12 cellular contexts compared by ENCODE assay signal in genomic region chr2:62504657-62505056, GRCh38. TPM values are rescaled to one million over a fixed set of nuclear protein-coding genes. Genes with fewer than 3 reads are reported as not detected.
DNase-seq lines count a peak whose midpoint lies in the region; ATAC-seq, FAIRE-seq and TF ChIP-seq lines count a peak whose summit lies in the region.
"Had no signal": no experiment of that assay in that cellular context is flagged by ENCODE, and none has a peak within 500 bp of the region (broad histone marks: within the 10 kb centered on the region; RNA-seq: fewer than 3 reads in every experiment).

No MANE protein-coding gene starts in this region.

- SMC1A ChIA-PET in GM12878 (lab: Charles Lee; ENCODE audit: uncharacterized antibody, unreplicated experiment), result interaction anchor here (1.2 to 2.2 kb wide), 3 partner anchors 13 to 47 kb away, joined by 3 to 9 read pairs (median 7); no protein-coding TSS in a partner anchor

- no peak overlapping the region for H3K9ac ChIP-seq in GM12878 (ENCODE audit: control insufficient read depth, insufficient read depth, low read length)

- POLR2A ChIA-PET in GM12878 (lab: Charles Lee), result no interaction called here

- H3K4me1 Mint-ChIP-seq in activated T-cell treated with anti-CD3 and anti-CD28 coated beads, Interleukin-2, amount 50 U/mL, for 72 hours (ENCODE audit: low read depth), result peaks cover 12% of the 10 kb centered on the region
- peaks cover 9% of the 10 kb centered on the region for H3K4me1 Mint-ChIP-seq in activated T-cell treated with anti-CD3 and anti-CD28 coated beads, Interleukin-2, amount 50 U/mL, for 24 hours (ENCODE audit: low read depth)

- FAIRE-seq in GM12878 (lab: Jason Lieb, UNC), result no peak

- no peak overlapping the region for H3K27ac ChIP-seq in GM12878 (ENCODE audit: control insufficient read depth, insufficient read depth)
- H3K27ac ChIP-seq in muscle layer of duodenum (ENCODE audit: low read length), result peak overlapping the region; percentile 91
- peak overlapping the region; percentile 92 for H3K27ac ChIP-seq in suprapubic skin

- no peak overlapping the region for H3K4me3 ChIP-seq in GM12878
- no peak overlapping the region for H3K4me3 ChIP-seq in muscle layer of duodenum (ENCODE audit: low read depth in 1 of 2, low read length in 2 of 2)
- H3K4me3 ChIP-seq in suprapubic skin, result no peak overlapping the region
- H3K4me3 ChIP-seq in mucosa of descending colon, result no peak overlapping the region

- H3K27ac Mint-ChIP-seq in activated T-cell treated with anti-CD3 and anti-CD28 coated beads, Interleukin-2, amount 50 U/mL, for 72 hours, result no peak overlapping the region
- no peak overlapping the region for H3K27ac Mint-ChIP-seq in activated T-cell treated with anti-CD3 and anti-CD28 coated beads, Interleukin-2, amount 50 U/mL, for 24 hours

- RAD21 ChIA-PET in GM12878 (lab: Charles Lee; ENCODE audit: unreplicated experiment), result no interaction called here

- no peaks in the 10 kb centered on the region for H3K27me3 ChIP-seq in GM12878 (replicated peaks in 1 of 2; ENCODE audit: control insufficient read depth in 2 of 2, insufficient read depth in 2 of 2, low read length in 1 of 2)
- no peaks in the 10 kb centered on the region for H3K27me3 ChIP-seq in muscle layer of duodenum (ENCODE audit: low read depth, low read length)
- H3K27me3 ChIP-seq in suprapubic skin, result no peaks in the 10 kb centered on the region

- no peaks in the 10 kb centered on the region for H3K79me2 ChIP-seq in GM12878 (ENCODE audit: control insufficient read depth, insufficient read depth, low read length)

- no peak for DNase-seq in activated T-cell treated with anti-CD3 and anti-CD28 coated beads, Interleukin-2, amount 50 U/mL, for 72 hours
- DNase-seq in activated T-cell treated with anti-CD3 and anti-CD28 coated beads, Interleukin-2, amount 50 U/mL, for 24 hours, result no peak
- no peak for DNase-seq in GM12878 (ENCODE audit: low read depth, low spot score)
- DNase-seq in suprapubic skin (ENCODE audit: low spot score in 2 of 2), result no peak
- DNase-seq in mucosa of descending colon, result no peak
- DNase-seq in amygdala (lab: John Stamatoyannopoulos, UW), result no peak
- DNase-seq: effector memory CD8-positive, alpha-beta T cell; HFFc6; left colon had no signal

- no TSS peak for BruUV-seq in GM12878 (replicated peaks; lab: Mats Ljungman, UMichigan)

- CTCF ChIA-PET in GM12878 (lab: Yijun Ruan, JAX), result no interaction called here

- no peaks in the 10 kb centered on the region for H4K20me1 ChIP-seq in GM12878 (ENCODE audit: control insufficient read depth, insufficient read depth)

- no peak for TF ChIP-seq RAD21 in GM12878 (IDR thresholded peaks at IDR 0.05; ENCODE audit: insufficient read depth, low read depth, low read length)

- TF ChIP-seq EP300 in GM12878 (IDR thresholded peaks at IDR 0.05; ENCODE audit: borderline replicate concordance in 1 of 2, control insufficient read depth in 1 of 2, low read depth in 2 of 2, low read length in 2 of 2) (no peak), suprapubic skin (IDR thresholded peaks at IDR 0.05) (no peak)

- ATAC-seq in activated T-cell treated with anti-CD3 and anti-CD28 coated beads, Interleukin-2, amount 50 U/mL, for 72 hours (replicated peaks in 1 of 2), result no peak
- ATAC-seq in GM12878 (no peak), GM21381 (IDR thresholded peaks at IDR 0.05; ENCODE audit: unreplicated experiment) (no peak), mucosa of descending colon (no peak)
- ATAC-seq: effector memory CD8-positive, alpha-beta T cell; left colon had no signal

- no peaks in the 10 kb centered on the region; the same call in 1 of the 2 replicates for H3K4me1 ChIP-seq in GM12878 (ENCODE audit: control insufficient read depth, insufficient read depth, low read length)
- H3K4me1 ChIP-seq in muscle layer of duodenum (ENCODE audit: control insufficient read depth in 1 of 2, insufficient read depth in 2 of 2, low read length in 2 of 2), result peaks cover 0 to 10% of the 10 kb centered on the region in 2 donors
- H3K4me1 ChIP-seq in suprapubic skin, result peaks cover 15% of the 10 kb centered on the region
- H3K4me1 ChIP-seq in mucosa of descending colon (ENCODE audit: low read depth), result no peaks in the 10 kb centered on the region

- no peaks in the 10 kb centered on the region for H3K9me3 Mint-ChIP-seq in activated T-cell treated with anti-CD3 and anti-CD28 coated beads, Interleukin-2, amount 50 U/mL, for 72 hours
- no peaks in the 10 kb centered on the region for H3K9me3 Mint-ChIP-seq in activated T-cell treated with anti-CD3 and anti-CD28 coated beads, Interleukin-2, amount 50 U/mL, for 24 hours
- H3K9me3 Mint-ChIP-seq: effector memory CD8-positive, alpha-beta T cell; HFFc6 had no signal

- 81% methylated on average over 6 of the region's 6 CpGs for WGBS in GM12878 (ENCODE audit: insufficient coverage, insufficient replicate concordance, low lambda C conversion rate, missing lambda C conversion rate)
- WGBS in suprapubic skin, result 87% methylated on average over 6 of the region's 6 CpGs

- peak overlapping the region; percentile 86 to 90 for H3K4me3 Mint-ChIP-seq in activated T-cell treated with anti-CD3 and anti-CD28 coated beads, Interleukin-2, amount 50 U/mL, for 72 hours
- H3K4me3 Mint-ChIP-seq in activated T-cell treated with anti-CD3 and anti-CD28 coated beads, Interleukin-2, amount 50 U/mL, for 24 hours, result no peak overlapping the region

- peaks cover 27% of the 10 kb centered on the region for H3K27me3 Mint-ChIP-seq in activated T-cell treated with anti-CD3 and anti-CD28 coated beads, Interleukin-2, amount 50 U/mL, for 72 hours (ENCODE audit: low read depth)
- H3K27me3 Mint-ChIP-seq in activated T-cell treated with anti-CD3 and anti-CD28 coated beads, Interleukin-2, amount 50 U/mL, for 24 hours, result peaks cover 40% of the 10 kb centered on the region

- no peak overlapping the region for H3K4me2 ChIP-seq in GM12878 (ENCODE audit: control insufficient read depth, insufficient read depth)

- H3K36me3 Mint-ChIP-seq in activated T-cell treated with anti-CD3 and anti-CD28 coated beads, Interleukin-2, amount 50 U/mL, for 72 hours (ENCODE audit: insufficient read depth in 2 of 2), result no peaks in the 10 kb centered on the region
- no peaks in the 10 kb centered on the region for H3K36me3 Mint-ChIP-seq in activated T-cell treated with anti-CD3 and anti-CD28 coated beads, Interleukin-2, amount 50 U/mL, for 24 hours (ENCODE audit: low read depth)

- in situ Hi-C loops in GM12878 (cut with MboI), result no loop called here

- no peaks in the 10 kb centered on the region for H3K9me3 ChIP-seq in GM12878 (replicated peaks; ENCODE audit: control insufficient read depth, insufficient read depth, low read length)
- H3K9me3 ChIP-seq in muscle layer of duodenum (ENCODE audit: control insufficient read depth in 1 of 2, low read length in 2 of 2), result no peaks in the 10 kb centered on the region
- no peaks in the 10 kb centered on the region for H3K9me3 ChIP-seq in suprapubic skin
- no peaks in the 10 kb centered on the region for H3K9me3 ChIP-seq in mucosa of descending colon

- TF ChIP-seq POLR2A in GM12878 (IDR thresholded peaks at IDR 0.05; ENCODE audit: low read depth, low read length), result no peak
- TF ChIP-seq POLR2A in suprapubic skin (IDR thresholded peaks at IDR 0.05), result no peak

- intact Hi-C loops in GM12878 (cut with micrococcal nuclease; ENCODE audit: unreplicated experiment), result loop anchor here (5.0 kb wide), 1 partner anchor 203 kb away; the partner anchor contains the start of gene EHBP1
- intact Hi-C loops in mucosa of descending colon (cut with DNase I, micrococcal nuclease), result no loop called here

- no peak overlapping the region; the same call in 1 of the 2 replicates for H2AFZ ChIP-seq in GM12878 (ENCODE audit: control insufficient read depth, low read depth, low read length)

- no peaks in the 10 kb centered on the region for H3K36me3 ChIP-seq in GM12878 (ENCODE audit: control insufficient read depth in 2 of 2, insufficient read depth in 2 of 2, low read length in 1 of 2)
- peaks cover 0 to 10% of the 10 kb centered on the region in 2 donors for H3K36me3 ChIP-seq in muscle layer of duodenum (ENCODE audit: control insufficient read depth in 1 of 2, insufficient read depth in 2 of 2, low read length in 2 of 2)
- peaks cover 10% of the 10 kb centered on the region for H3K36me3 ChIP-seq in suprapubic skin
- H3K36me3 ChIP-seq in mucosa of descending colon (ENCODE audit: low read depth), result no peaks in the 10 kb centered on the region

- TF ChIP-seq CTCF in GM12878 (IDR thresholded peaks at IDR 0.05 in 2 of 3, conservative IDR thresholded peaks at IDR 0.05 in 1 of 3; ENCODE audit: control insufficient read depth in 2 of 3, extremely low read depth in 1 of 3, insufficient read depth in 1 of 3, low read depth in 3 of 3, low read length in 3 of 3), result no peak
- TF ChIP-seq CTCF in suprapubic skin (IDR thresholded peaks at IDR 0.05), result no peak
- TF ChIP-seq CTCF in mucosa of descending colon (IDR thresholded peaks at IDR 0.05), result no peak

TF ChIP-seq in GM12878, 131 proteins besides CTCF, POLR2A, EP300 and RAD21 (continues in another document):
- TF ChIP-seq TCF7 (IDR thresholded peaks at IDR 0.05; ENCODE audit: borderline replicate concordance), result no peak

RNA-seq across cellular contexts. Expression of gene TMEM17, which starts 1.3 kb away (rescaled TPM):
- total RNA-seq in activated T-cell treated with anti-CD3 and anti-CD28 coated beads, Interleukin-2, amount 50 U/mL, for 72 hours, result under 1 TPM; 0.32 to 0.70 TPM
- 1.8 and 3.0 TPM in 2 replicates for total RNA-seq in GM12878 (2013; cell fraction: nucleolus; rRNA removed)
- total RNA-seq in GM12878 (2014; rRNA removed) (1.2 and 1.9 TPM in 2 replicates), GM12878 (2014; rRNA removed; fragmentation: Illumina TruSeq; extraction: Trizol) (1.4 and 1.5 TPM in 2 replicates), GM12878 (2021) (0.87 and 0.93 TPM in 2 replicates), suprapubic skin (1 to 10 TPM; 1.1 to 6.1 (median 2.0) TPM), mucosa of descending colon (1 to 10 TPM in 1 of 3 donors, under 1 TPM in 2; 0.61 to 1.2 (median 0.70) TPM)
- polyA plus RNA-seq in GM12878 (2011; ENCODE audit: low read depth), result 0.66 TPM
- polyA plus RNA-seq in GM12878 (2011; rRNA removed) (1.6 and 1.9 TPM in 2 replicates), GM12878 (2014; fragmentation: Illumina TruSeq; extraction: Trizol) (1.4 and 1.6 TPM in 2 replicates), GM12878 (2014; fragmentation: Nextera tagmentation; extraction: Ambion mirVana) (1 to 10 TPM; 1.2 to 1.6 TPM), GM12878 (2014; rRNA removed) (1.3 and 1.9 TPM in 2 replicates), GM12878 (2016; fragmentation: Nextera tagmentation; extraction: Ambion mirVana) (1 to 10 TPM; 1.9 to 2.6 TPM)
- 0.72 and 1.0 TPM in 2 replicates for polyA plus RNA-seq in GM12878 (2011; cell fraction: cytosol; rRNA removed)
- polyA plus RNA-seq in GM12878 (2011; cell fraction: nucleus; rRNA removed), result 0.66 and 0.72 TPM in 2 replicates
- 0.36 and 0.47 TPM in 2 replicates for polyA plus RNA-seq in GM12878 (2012)
- 0.41 and 0.66 TPM in 2 replicates for polyA minus RNA-seq in GM12878 (2011; rRNA and poly(A)+ RNA removed)
- polyA minus RNA-seq in GM12878 (2011; cell fraction: cytosol; rRNA and poly(A)+ RNA removed), result not detected in 2 replicates
- polyA minus RNA-seq in GM12878 (2011; cell fraction: nucleus; rRNA and poly(A)+ RNA removed), result 0.36 and 0.57 TPM in 2 replicates
- total RNA-seq: T-helper 1 cell treated with Interleukin-12 subunit alpha and Interleukin-12 subunit beta and Interleukin-4 antibody, amounts not matched to agents 30 ng/mL and 1 ng/mL, for 36 hours had no signal
